Comparison of ENCODE assay signal across 8 cellular contexts in the genomic region with DNA sequence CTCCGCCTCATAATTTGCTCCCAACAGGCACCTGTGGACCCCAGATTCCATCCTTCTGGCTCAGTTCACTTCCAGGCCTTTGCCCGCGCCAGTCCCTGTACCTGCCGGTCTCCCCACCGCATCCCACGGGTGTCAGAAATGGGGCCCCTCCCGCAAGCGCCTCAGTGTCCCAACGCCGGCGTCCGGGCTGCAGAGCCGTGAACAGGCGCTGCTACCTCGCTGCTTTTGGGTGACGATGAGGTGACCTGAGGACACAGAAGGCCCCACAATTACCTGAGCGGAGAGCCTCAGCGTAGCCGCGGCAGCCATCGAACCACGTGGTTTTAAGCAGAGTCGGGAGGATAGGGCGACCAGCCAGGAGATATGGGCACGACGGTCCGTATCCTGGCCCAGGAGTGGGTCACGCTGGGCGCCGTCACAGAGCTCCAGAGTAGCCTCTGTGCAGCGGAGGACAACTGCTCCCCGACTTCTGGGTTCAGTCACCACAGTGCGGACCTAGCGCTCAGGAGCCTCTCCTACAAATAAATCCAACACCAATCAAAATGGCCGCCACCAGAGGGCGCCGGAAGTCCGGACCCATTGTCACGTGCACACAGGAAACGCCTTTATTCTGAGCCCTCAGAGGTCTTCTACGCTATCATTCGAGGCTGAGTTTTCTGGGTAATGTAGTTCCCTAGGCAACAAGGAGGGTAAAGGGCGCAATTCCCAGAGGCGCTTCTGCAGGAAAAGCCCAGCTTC.
A peak's percentile ranks its signal among the peaks of the same experiment; 100 is the strongest.
DNase-seq lines count a peak whose midpoint lies in the region; ATAC-seq lines count a peak whose summit lies in the region.

A gene (minus strand): TSS at position 544 of the 738 bp plus-strand sequence. CDS start 235 bp downstream, at position 309.

- DNase-seq in DMS53 (lab: John Stamatoyannopoulos, UW): peak; percentile 37
- DNase-seq in DMS53 treated with DMSO at 0.1 percent for 48 hours (lab: John Stamatoyannopoulos, UW; ENCODE audit: unreplicated experiment): no peak
- DNase-seq in KG1 (lab: John Stamatoyannopoulos, UW): peak; percentile 89
- peak; percentile 75 for DNase-seq in activated CD4-positive, CD25-positive, alpha-beta regulatory T cell treated with anti-CD3 and anti-CD28 coated beads, Interleukin-2, amount 50 U/mL, for 72 hours
- peak; percentile 67 to 80 for DNase-seq in central memory CD8-positive, alpha-beta T cell (ENCODE audit: low spot score in 2 of 2)
- peak; percentile 94 for DNase-seq in islet precursor cell
- DNase-seq in stimulated activated CD4-positive, alpha-beta T cell treated with anti-CD3 and anti-CD28 coated beads, Interleukin-12 subunit alpha, Interleukin-12 subunit beta, amount 100 ng/mL, for 24 hours (ENCODE audit: low read depth in 2 of 2): peak; percentile 66 to 79
- no peak for DNase-seq in NCI-H446 treated with DMSO at 0.1 percent for 48 hours (lab: John Stamatoyannopoulos, UW)

- no peaks in the 10 kb centered on the region for H3K27me3 Mint-ChIP-seq in central memory CD8-positive, alpha-beta T cell

- H3K4me1 Mint-ChIP-seq in central memory CD8-positive, alpha-beta T cell: peaks cover 21% of the 10 kb centered on the region

- peak within 1 kb of the TSS; percentile 90 for H3K27ac Mint-ChIP-seq in central memory CD8-positive, alpha-beta T cell (ENCODE audit: low read depth)

- peak within 1 kb of the TSS; percentile 89 for H3K4me3 Mint-ChIP-seq in central memory CD8-positive, alpha-beta T cell

- H3K9me3 Mint-ChIP-seq in central memory CD8-positive, alpha-beta T cell: peaks cover 10% of the 10 kb centered on the region

- peaks cover 5% of the 10 kb centered on the region for H3K36me3 Mint-ChIP-seq in central memory CD8-positive, alpha-beta T cell (ENCODE audit: insufficient read depth)

- ATAC-seq in central memory CD8-positive, alpha-beta T cell (replicated peaks; ENCODE audit: extremely low read depth, poor library complexity, severe bottlenecking): peak; percentile 94

Comparison
In these comparisons a context has a peak if more than half of its experiments do, and no peak if none do; other contexts are left out.
1. DNase-seq: peak in DMS53 (single experiment), KG1 (single experiment), activated CD4-positive, CD25-positive, alpha-beta regulatory T cell treated with anti-CD3 and anti-CD28 coated beads, Interleukin-2, amount 50 U/mL, for 72 hours (single experiment), central memory CD8-positive, alpha-beta T cell (2 of 2), islet precursor cell (single experiment) and stimulated activated CD4-positive, alpha-beta T cell treated with anti-CD3 and anti-CD28 coated beads, Interleukin-12 subunit alpha, Interleukin-12 subunit beta, amount 100 ng/mL, for 24 hours (2 of 2); none in DMS53 treated with DMSO at 0.1 percent for 48 hours (single experiment) and NCI-H446 treated with DMSO at 0.1 percent for 48 hours (single experiment).